9 cellular contexts compared by ENCODE assay signal in the genomic region with DNA sequence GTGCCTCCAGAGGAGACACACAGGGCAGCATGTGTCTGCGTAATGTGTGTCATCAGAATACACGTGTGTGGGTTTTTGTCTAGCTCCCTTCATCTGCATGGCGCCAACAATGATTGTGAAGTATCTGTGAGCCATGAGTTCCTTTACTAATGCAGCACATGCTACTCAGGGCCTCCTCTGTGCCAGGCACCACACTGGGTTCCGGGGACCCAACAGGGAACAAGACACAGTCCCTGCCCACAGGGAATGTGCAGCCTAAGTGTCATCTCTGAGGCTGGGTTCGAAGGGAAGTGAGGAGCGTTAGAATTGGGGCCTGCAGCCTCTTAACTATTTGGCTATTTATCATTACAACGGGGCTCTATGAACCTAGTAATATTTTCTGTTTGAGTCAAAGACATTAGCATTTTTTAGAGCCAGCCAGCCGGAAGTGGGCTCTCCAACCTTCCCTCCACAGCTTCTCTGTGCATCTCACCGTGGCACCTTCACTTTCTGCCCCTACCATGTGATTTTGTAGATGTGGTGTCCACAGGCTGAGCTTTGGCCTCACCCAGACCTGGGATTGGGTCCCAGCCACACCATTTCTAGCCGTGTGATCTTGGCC. TPM values are rescaled to one million over a fixed set of nuclear protein-coding genes. Genes with fewer than 3 reads are reported as not detected.
DNase-seq lines count a peak whose midpoint lies in the region; ATAC-seq and TF ChIP-seq lines count a peak whose summit lies in the region.
"Had no signal": no experiment of that assay in that cellular context is flagged by ENCODE, and none has a peak within 500 bp of the region (broad histone marks: within the 10 kb centered on the region; RNA-seq: fewer than 3 reads in every experiment).

No MANE protein-coding gene starts in this region.

- no peaks in the 10 kb centered on the region for H3K9me3 Mint-ChIP-seq in activated CD8-positive, alpha-beta T cell treated with anti-CD3 and anti-CD28 coated beads for 36 hours
- no peaks in the 10 kb centered on the region for H3K9me3 Mint-ChIP-seq in WTC11

- H3K27ac ChIP-seq in skin epidermis = peak overlapping the region in 16 of 21 experiments; percentile 8 to 97 (median 91)

- DNase-seq in activated CD8-positive, alpha-beta T cell treated with anti-CD3 and anti-CD28 coated beads for 36 hours = peak; percentile 68
- DNase-seq in inferior parietal cortex (ENCODE audit: extremely low spot score) = no peak
- DNase-seq in WTC11 (ENCODE audit: low spot score) = no peak
- no peak for DNase-seq in DMS 273 treated with DMSO at 0.1 percent for 48 hours (lab: John Stamatoyannopoulos, UW)
- no peak for DNase-seq in OCI-M1 (lab: John Stamatoyannopoulos, UW)

- peak; percentile 50 for ATAC-seq in GM19035 (IDR thresholded peaks at IDR 0.05; ENCODE audit: unreplicated experiment)
- ATAC-seq in HG03060 (IDR thresholded peaks at IDR 0.05; ENCODE audit: low read depth, unreplicated experiment) = peak; percentile 35
- peak; percentile 34 for ATAC-seq in activated CD8-positive, alpha-beta T cell treated with anti-CD3 and anti-CD28 coated beads for 36 hours
- ATAC-seq in WTC11 = no peak
- ATAC-seq: esophagus mucosa had no signal

- POLR2A ChIA-PET in activated CD8-positive, alpha-beta T cell treated with anti-CD3 and anti-CD28 coated beads for 36 hours (lab: Charles Lee) = interaction anchor here (0.9 to 6.9 kb wide), 8 partner anchors 11 to 88 kb away, joined by 3 to 77 read pairs (median 4); partner anchors contain the start of genes DDX21 and SRGN
- POLR2A ChIA-PET in WTC11 (lab: Charles Lee) = no interaction called here

- no peaks in the 10 kb centered on the region for H3K27me3 Mint-ChIP-seq in activated CD8-positive, alpha-beta T cell treated with anti-CD3 and anti-CD28 coated beads for 36 hours
- no peaks in the 10 kb centered on the region for H3K27me3 Mint-ChIP-seq in WTC11 (ENCODE audit: low read depth)

- CTCF ChIA-PET in activated CD8-positive, alpha-beta T cell treated with anti-CD3 and anti-CD28 coated beads for 36 hours (lab: Charles Lee) = interaction anchor here (0.6 to 4.3 kb wide), 7 partner anchors 18 to 51 kb away, joined by 3 to 25 read pairs (median 6); partner anchors contain the start of gene SRGN
- CTCF ChIA-PET in WTC11 (lab: Charles Lee) = interaction anchor here (2.6 kb wide), 1 partner anchor 49 kb away, joined by 9 read pairs; no protein-coding TSS in a partner anchor

- H3K36me3 Mint-ChIP-seq in activated CD8-positive, alpha-beta T cell treated with anti-CD3 and anti-CD28 coated beads for 36 hours (ENCODE audit: low read depth) = no peaks in the 10 kb centered on the region
- no peaks in the 10 kb centered on the region for H3K36me3 Mint-ChIP-seq in WTC11

- H3K4me3 Mint-ChIP-seq in activated CD8-positive, alpha-beta T cell treated with anti-CD3 and anti-CD28 coated beads for 36 hours = peak overlapping the region; percentile 24
- H3K4me3 Mint-ChIP-seq in WTC11 = no peak overlapping the region

- no peak overlapping the region for H3K4me3 ChIP-seq in skin epidermis

- peaks cover 40% of the 10 kb centered on the region for H3K4me1 Mint-ChIP-seq in activated CD8-positive, alpha-beta T cell treated with anti-CD3 and anti-CD28 coated beads for 36 hours (ENCODE audit: low read depth)
- H3K4me1 Mint-ChIP-seq in WTC11 = no peaks in the 10 kb centered on the region

- no peak for TF ChIP-seq CTCF in activated CD8-positive, alpha-beta T cell treated with anti-CD3 and anti-CD28 coated beads for 36 hours (IDR thresholded peaks at IDR 0.05)
- no peak for TF ChIP-seq CTCF in WTC11 (IDR thresholded peaks at IDR 0.05)

- intact Hi-C loops in activated CD8-positive, alpha-beta T cell treated with anti-CD3 and anti-CD28 coated beads for 36 hours (cut with micrococcal nuclease) = loop anchor here (2.0 kb wide), 1 partner anchor 47 kb away; no protein-coding TSS in a partner anchor

- peak overlapping the region; percentile 94 for H3K27ac Mint-ChIP-seq in activated CD8-positive, alpha-beta T cell treated with anti-CD3 and anti-CD28 coated beads for 36 hours
- H3K27ac Mint-ChIP-seq in WTC11 = no peak overlapping the region

TF ChIP-seq in WTC11, 78 proteins besides CTCF, POLR2A, EP300 and RAD21:
- TF ChIP-seq GTF2I (CRISPR knock-in tag; conservative IDR thresholded peaks at IDR 0.05) = no peak

RNA-seq across cellular contexts. Expression of gene SRGN, which starts 43.9 kb away (rescaled TPM):
- total RNA-seq in activated CD8-positive, alpha-beta T cell treated with anti-CD3 and anti-CD28 coated beads for 36 hours = 100 to 1,000 TPM; 279 to 292 TPM
- 1.2 to 1.4 TPM (median 1.3 TPM) in 3 replicates for total RNA-seq in WTC11 (2021)

RNA-seq across cellular contexts. Expression of gene KIFBP, which starts 55.4 kb away (rescaled TPM):
- 10 to 100 TPM in 1 of 2 experiments, 1 to 10 TPM in 1; 9.7 to 10.9 TPM for total RNA-seq in activated CD8-positive, alpha-beta T cell treated with anti-CD3 and anti-CD28 coated beads for 36 hours
- total RNA-seq in WTC11 (2021) = 31.2 to 34.7 TPM (median 33.4 TPM) in 3 replicates

Comparison
In these comparisons a context has a peak if more than half of its experiments do, and no peak if none do; other contexts are left out.
1. RNA of gene SRGN, which starts 43.9 kb away (total RNA-seq): 279 to 292 TPM in activated CD8-positive, alpha-beta T cell treated with anti-CD3 and anti-CD28 coated beads for 36 hours; 1.2 to 1.4 TPM in WTC11; every median in the first group is over 100 times any median in the second.